In the genomic region with DNA sequence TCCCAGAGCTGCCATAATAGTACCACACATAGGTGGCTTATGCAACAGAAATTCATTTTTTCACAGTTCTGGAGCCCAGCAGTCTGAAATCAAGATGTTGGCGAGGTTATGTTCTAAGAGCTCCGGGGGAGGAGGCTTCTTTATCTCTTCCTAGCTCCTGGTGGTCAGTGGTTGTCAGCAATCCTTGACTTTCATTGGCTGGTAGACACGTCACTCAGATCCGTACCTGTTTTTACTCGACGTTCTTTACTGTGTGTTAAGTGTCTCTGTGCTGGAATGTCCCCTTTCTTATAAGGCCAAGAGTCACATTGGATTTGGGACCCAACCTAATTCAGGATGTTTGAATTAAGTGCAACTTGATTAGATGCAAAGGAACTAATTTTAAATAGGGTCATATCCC, we compare ENCODE assay signal across 23 cellular contexts.
"Had no signal": no experiment of that assay in that cellular context is flagged by ENCODE, and none has a peak within 500 bp of the region (broad histone marks: within the 10 kb centered on the region; RNA-seq: fewer than 3 reads in every experiment).

No MANE protein-coding gene starts in this region.

- DNase-seq: activated CD4-positive, alpha-beta T cell treated with anti-CD3 and anti-CD28 coated beads for 36 hours; activated CD4-positive, alpha-beta T cell treated with anti-CD3 and anti-CD28 coated beads, Interleukin-2, amount 10 ng/mL, durations not matched to agents 7 days and 5 days; activated CD4-positive, alpha-beta T cell treated with anti-CD3 and anti-CD28 coated beads, Interleukin-2, amount 50 U/mL, for 48 hours; activated CD8-positive, alpha-beta T cell treated with anti-CD3 and anti-CD28 coated beads, Interleukin-2, amount 10 ng/mL, durations not matched to agents 7 days and 5 days; activated gamma-delta T cell; activated naive CD4-positive, alpha-beta T cell treated with Interleukin-2 at 50 U/mL for 16 hours; activated naive CD8-positive, alpha-beta T cell treated with anti-CD3 and anti-CD28 coated beads, Interleukin-2, amount 10 ng/mL, durations not matched to agents 7 days and 5 days; activated T-cell treated with anti-CD3 and anti-CD28 coated beads, Interleukin-2, amount 50 U/mL, for 24 hours; amygdala; Karpas-422; NCI-H1105; NCI-H1417 treated with DMSO at 0.1 percent for 48 hours; NCI-H187 treated with DMSO at 0.1 percent for 48 hours; NCI-H2081; NCI-H345; NCI-H526; NCI-H748 treated with DMSO at 0.1 percent for 48 hours; Right ventricle myocardium superior had no signal

- H3K36me3 Mint-ChIP-seq: activated naive CD4-positive, alpha-beta T cell treated with anti-CD3 and anti-CD28 coated beads, Interleukin-2, amount 50 U/mL, for 24 hours; activated naive CD8-positive, alpha-beta T cell treated with anti-CD3 and anti-CD28 coated beads, Interleukin-2, amount 10 ng/mL, durations not matched to agents 7 days and 5 days had no signal

- H3K27ac ChIP-seq: ascending aorta, breast epithelium had no signal

- H3K9me3 ChIP-seq: ascending aorta, breast epithelium had no signal

- ATAC-seq: activated CD4-positive, alpha-beta T cell treated with anti-CD3 and anti-CD28 coated beads for 36 hours; activated CD4-positive, CD25-positive, alpha-beta regulatory T cell treated with anti-CD3 and anti-CD28 coated beads, Interleukin-2, amount 50 U/mL, for 24 hours; activated CD8-positive, alpha-beta T cell treated with anti-CD3 and anti-CD28 coated beads, Interleukin-2, amount 10 ng/mL, durations not matched to agents 7 days and 5 days had no signal

- H3K9me3 Mint-ChIP-seq: activated CD4-positive, alpha-beta T cell treated with anti-CD3 and anti-CD28 coated beads, Interleukin-2, amount 10 ng/mL, durations not matched to agents 7 days and 5 days; activated naive CD8-positive, alpha-beta T cell treated with anti-CD3 and anti-CD28 coated beads, Interleukin-2, amount 10 ng/mL, durations not matched to agents 7 days and 5 days had no signal

- H3K4me1 ChIP-seq: ascending aorta, breast epithelium had no signal

- H3K27ac Mint-ChIP-seq: activated CD4-positive, alpha-beta T cell treated with anti-CD3 and anti-CD28 coated beads for 36 hours; activated CD4-positive, alpha-beta T cell treated with anti-CD3 and anti-CD28 coated beads, Interleukin-2, amount 10 ng/mL, durations not matched to agents 7 days and 5 days; activated CD8-positive, alpha-beta T cell treated with anti-CD3 and anti-CD28 coated beads, Interleukin-2, amount 10 ng/mL, durations not matched to agents 7 days and 5 days; activated naive CD4-positive, alpha-beta T cell treated with anti-CD3 and anti-CD28 coated beads, Interleukin-2, amount 50 U/mL, for 24 hours; activated naive CD8-positive, alpha-beta T cell treated with anti-CD3 and anti-CD28 coated beads, Interleukin-2, amount 10 ng/mL, durations not matched to agents 7 days and 5 days; activated T-cell treated with anti-CD3 and anti-CD28 coated beads, Interleukin-2, amount 50 U/mL, for 24 hours; activated T-helper 2 cell treated with anti-CD3 and anti-CD28 coated beads, Interferon-gamma antibody, Interleukin-2, Interleukin-4, amounts not matched to agents 10 μg/mL and 5 μg/mL and 100 μg/mL, durations not matched to agents 14 hours and 24 hours and 36 hours had no signal

- H3K4me3 ChIP-seq: ascending aorta, breast epithelium had no signal

- H3K36me3 ChIP-seq: ascending aorta, breast epithelium had no signal

- H3K4me1 Mint-ChIP-seq: activated CD4-positive, alpha-beta T cell treated with anti-CD3 and anti-CD28 coated beads for 36 hours; activated CD4-positive, alpha-beta T cell treated with anti-CD3 and anti-CD28 coated beads, Interleukin-2, amount 10 ng/mL, durations not matched to agents 7 days and 5 days; activated naive CD4-positive, alpha-beta T cell treated with anti-CD3 and anti-CD28 coated beads, Interleukin-2, amount 50 U/mL, for 24 hours; activated naive CD8-positive, alpha-beta T cell treated with anti-CD3 and anti-CD28 coated beads, Interleukin-2, amount 10 ng/mL, durations not matched to agents 7 days and 5 days had no signal

- H3K27me3 Mint-ChIP-seq: activated CD4-positive, alpha-beta T cell treated with anti-CD3 and anti-CD28 coated beads for 36 hours; activated CD4-positive, alpha-beta T cell treated with anti-CD3 and anti-CD28 coated beads, Interleukin-2, amount 10 ng/mL, durations not matched to agents 7 days and 5 days; activated naive CD4-positive, alpha-beta T cell treated with anti-CD3 and anti-CD28 coated beads, Interleukin-2, amount 50 U/mL, for 24 hours; activated naive CD8-positive, alpha-beta T cell treated with anti-CD3 and anti-CD28 coated beads, Interleukin-2, amount 10 ng/mL, durations not matched to agents 7 days and 5 days; activated T-cell treated with anti-CD3 and anti-CD28 coated beads, Interleukin-2, amount 50 U/mL, for 24 hours had no signal

- H3K4me3 Mint-ChIP-seq: activated CD4-positive, alpha-beta T cell treated with anti-CD3 and anti-CD28 coated beads for 36 hours; activated CD4-positive, alpha-beta T cell treated with anti-CD3 and anti-CD28 coated beads, Interleukin-2, amount 10 ng/mL, durations not matched to agents 7 days and 5 days; activated CD8-positive, alpha-beta T cell treated with anti-CD3 and anti-CD28 coated beads, Interleukin-2, amount 10 ng/mL, durations not matched to agents 7 days and 5 days; activated naive CD4-positive, alpha-beta T cell treated with anti-CD3 and anti-CD28 coated beads, Interleukin-2, amount 50 U/mL, for 24 hours; activated naive CD8-positive, alpha-beta T cell treated with anti-CD3 and anti-CD28 coated beads, Interleukin-2, amount 10 ng/mL, durations not matched to agents 7 days and 5 days; activated T-cell treated with anti-CD3 and anti-CD28 coated beads, Interleukin-2, amount 50 U/mL, for 24 hours had no signal

- H3K27me3 ChIP-seq: ascending aorta, breast epithelium had no signal
